ENCODE assay signal across 9 cellular contexts in the genomic region with DNA sequence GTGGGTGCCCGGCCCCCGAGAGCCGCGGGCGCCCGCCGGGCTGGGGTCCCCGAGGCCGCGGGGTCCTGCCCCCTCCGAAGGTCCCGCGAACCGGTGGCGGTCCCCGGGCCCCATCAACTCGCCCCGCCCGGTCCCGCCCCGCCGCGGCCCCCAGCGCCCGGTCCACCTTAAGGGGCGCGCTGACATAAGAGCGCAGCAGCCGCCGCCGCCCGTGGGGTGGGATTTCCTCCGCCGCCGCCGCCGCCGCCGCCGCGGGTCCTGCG. TPM values are rescaled to one million over a fixed set of nuclear protein-coding genes. Genes with fewer than 3 reads are reported as not detected.
DNase-seq lines count a peak whose midpoint lies in the region; ATAC-seq, FAIRE-seq and TF ChIP-seq lines count a peak whose summit lies in the region.
"Had no signal": no experiment of that assay in that cellular context is flagged by ENCODE, and none has a peak within 500 bp of the region (broad histone marks: within the 10 kb centered on the region; RNA-seq: fewer than 3 reads in every experiment).

A gene with protein sequence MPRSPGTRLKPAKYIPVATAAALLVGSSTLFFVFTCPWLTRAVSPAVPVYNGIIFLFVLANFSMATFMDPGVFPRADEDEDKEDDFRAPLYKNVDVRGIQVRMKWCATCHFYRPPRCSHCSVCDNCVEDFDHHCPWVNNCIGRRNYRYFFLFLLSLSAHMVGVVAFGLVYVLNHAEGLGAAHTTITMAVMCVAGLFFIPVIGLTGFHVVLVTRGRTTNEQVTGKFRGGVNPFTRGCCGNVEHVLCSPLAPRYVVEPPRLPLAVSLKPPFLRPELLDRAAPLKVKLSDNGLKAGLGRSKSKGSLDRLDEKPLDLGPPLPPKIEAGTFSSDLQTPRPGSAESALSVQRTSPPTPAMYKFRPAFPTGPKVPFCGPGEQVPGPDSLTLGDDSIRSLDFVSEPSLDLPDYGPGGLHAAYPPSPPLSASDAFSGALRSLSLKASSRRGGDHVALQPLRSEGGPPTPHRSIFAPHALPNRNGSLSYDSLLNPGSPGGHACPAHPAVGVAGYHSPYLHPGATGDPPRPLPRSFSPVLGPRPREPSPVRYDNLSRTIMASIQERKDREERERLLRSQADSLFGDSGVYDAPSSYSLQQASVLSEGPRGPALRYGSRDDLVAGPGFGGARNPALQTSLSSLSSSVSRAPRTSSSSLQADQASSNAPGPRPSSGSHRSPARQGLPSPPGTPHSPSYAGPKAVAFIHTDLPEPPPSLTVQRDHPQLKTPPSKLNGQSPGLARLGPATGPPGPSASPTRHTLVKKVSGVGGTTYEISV (plus strand): TSS at position 212 of the 263 bp plus-strand sequence. CDS start 144 bp downstream, outside the sequence.

- TF ChIP-seq POLR2A in prostate gland (IDR thresholded peaks at IDR 0.05), result no peak

- H3K36me3 ChIP-seq in cardiac muscle cell, result peaks cover 11% of the 10 kb centered on the region
- H3K36me3 ChIP-seq in prostate gland, result no peaks in the 10 kb centered on the region

- no peaks in the 10 kb centered on the region for H3K27me3 Mint-ChIP-seq in activated CD4-positive, alpha-beta T cell treated with anti-CD3 and anti-CD28 coated beads for 36 hours
- no peaks in the 10 kb centered on the region for H3K27me3 Mint-ChIP-seq in activated naive CD4-positive, alpha-beta T cell treated with anti-CD3 and anti-CD28 coated beads, Interleukin-2, amount 10 ng/mL, durations not matched to agents 7 days and 5 days

- H3K4me3 ChIP-seq in LNCaP clone FGC (ENCODE audit: low read depth, low read length) (peak within 1 kb of the TSS; percentile 77), cardiac muscle cell (peak within 1 kb of the TSS; percentile 98), prostate gland (peak within 1 kb of the TSS; percentile 82 to 99)

- H3K27ac ChIP-seq in cardiac muscle cell (peak within 1 kb of the TSS; percentile 91), prostate gland (peak within 1 kb of the TSS; percentile 79 to 90)

- peaks cover 35% of the 10 kb centered on the region for H3K4me1 Mint-ChIP-seq in activated CD4-positive, alpha-beta T cell treated with anti-CD3 and anti-CD28 coated beads for 36 hours
- peaks cover 27% of the 10 kb centered on the region for H3K4me1 Mint-ChIP-seq in activated naive CD4-positive, alpha-beta T cell treated with anti-CD3 and anti-CD28 coated beads, Interleukin-2, amount 10 ng/mL, durations not matched to agents 7 days and 5 days

- no peaks in the 10 kb centered on the region for H3K9me3 Mint-ChIP-seq in activated CD4-positive, alpha-beta T cell treated with anti-CD3 and anti-CD28 coated beads for 36 hours (ENCODE audit: low read depth)
- H3K9me3 Mint-ChIP-seq in activated naive CD4-positive, alpha-beta T cell treated with anti-CD3 and anti-CD28 coated beads, Interleukin-2, amount 10 ng/mL, durations not matched to agents 7 days and 5 days, result no peaks in the 10 kb centered on the region

- H3K4me3 Mint-ChIP-seq in activated CD4-positive, alpha-beta T cell treated with anti-CD3 and anti-CD28 coated beads for 36 hours, result peak within 1 kb of the TSS; percentile 71
- H3K4me3 Mint-ChIP-seq in activated naive CD4-positive, alpha-beta T cell treated with anti-CD3 and anti-CD28 coated beads, Interleukin-2, amount 10 ng/mL, durations not matched to agents 7 days and 5 days, result peak within 1 kb of the TSS; percentile 69

- 0% methylated on average over 15 of the region's 42 CpGs for WGBS in prostate gland

- ATAC-seq in activated CD4-positive, alpha-beta T cell treated with anti-CD3 and anti-CD28 coated beads for 36 hours, result peak; percentile 40
- ATAC-seq in HG03159 (IDR thresholded peaks at IDR 0.05; ENCODE audit: unreplicated experiment), result no peak

- H3K9me3 ChIP-seq in cardiac muscle cell (ENCODE audit: low read depth) (no peaks in the 10 kb centered on the region), prostate gland (no peaks in the 10 kb centered on the region)

- peak within 1 kb of the TSS; percentile 19 for H3K27ac Mint-ChIP-seq in activated CD4-positive, alpha-beta T cell treated with anti-CD3 and anti-CD28 coated beads for 36 hours
- peak within 1 kb of the TSS; percentile 60 for H3K27ac Mint-ChIP-seq in activated naive CD4-positive, alpha-beta T cell treated with anti-CD3 and anti-CD28 coated beads, Interleukin-2, amount 10 ng/mL, durations not matched to agents 7 days and 5 days

- H3K4me1 ChIP-seq in cardiac muscle cell (ENCODE audit: low read depth), result peaks cover 18% of the 10 kb centered on the region
- peaks cover 9% of the 10 kb centered on the region for H3K4me1 ChIP-seq in prostate gland (replicated peaks)

- H3K36me3 Mint-ChIP-seq in activated CD4-positive, alpha-beta T cell treated with anti-CD3 and anti-CD28 coated beads for 36 hours (ENCODE audit: low read depth), result peaks cover 16% of the 10 kb centered on the region
- peaks cover 7% of the 10 kb centered on the region for H3K36me3 Mint-ChIP-seq in activated naive CD4-positive, alpha-beta T cell treated with anti-CD3 and anti-CD28 coated beads, Interleukin-2, amount 10 ng/mL, durations not matched to agents 7 days and 5 days

- FAIRE-seq in D721Med (lab: Jason Lieb, UNC), result no peak
- FAIRE-seq: G401.6 had no signal

- DNase-seq in activated CD4-positive, alpha-beta T cell treated with anti-CD3 and anti-CD28 coated beads for 36 hours, result peak; percentile 63
- no peak for DNase-seq in activated CD4-positive, alpha-beta T cell treated with anti-CD3 and anti-CD28 coated beads for 1 hour
- DNase-seq in LNCaP clone FGC (ENCODE audit: low read depth) (no peak), cardiac muscle cell (ENCODE audit: low read depth in 1 of 2, low spot score in 1 of 2) (peak; percentile 36 to 64), prostate gland (ENCODE audit: low spot score) (no peak), D721Med (ENCODE audit: insufficient read length, low spot score) (no peak)
- DNase-seq in activated naive CD4-positive, alpha-beta T cell treated with anti-CD3 and anti-CD28 coated beads, Interleukin-2, amount 10 ng/mL, durations not matched to agents 7 days and 5 days, result peak; percentile 61

- POLR2A ChIA-PET in activated CD4-positive, alpha-beta T cell treated with anti-CD3 and anti-CD28 coated beads for 36 hours (lab: Charles Lee), result interaction anchor here (3.4 kb wide), 1 partner anchor 13 kb away, joined by 26 read pairs; a partner anchor contains a TSS

- intact Hi-C loops in activated CD4-positive, alpha-beta T cell treated with anti-CD3 and anti-CD28 coated beads for 36 hours (cut with DNase I, micrococcal nuclease), result loop anchor here (1.0 to 5.0 kb wide), 7 partner anchors 14 to 277 kb away; a partner anchor contains a TSS
- intact Hi-C loops in prostate gland (cut with DNase I), result loop anchor here (5.0 kb wide), 1 partner anchor 49 kb away; a partner anchor contains a TSS

- CTCF ChIA-PET in activated CD4-positive, alpha-beta T cell treated with anti-CD3 and anti-CD28 coated beads for 36 hours (lab: Charles Lee), result no interaction called here
- CTCF ChIA-PET in activated naive CD4-positive, alpha-beta T cell treated with anti-CD3 and anti-CD28 coated beads, Interleukin-2, amount 10 ng/mL, durations not matched to agents 7 days and 5 days (lab: Charles Lee), result no interaction called here

- TF ChIP-seq CTCF in LNCaP clone FGC (IDR thresholded peaks at IDR 0.05; ENCODE audit: control insufficient read depth, extremely low read depth, insufficient read depth) (no peak), cardiac muscle cell (IDR thresholded peaks at IDR 0.05; ENCODE audit: low read depth, low read length) (no peak), prostate gland (IDR thresholded peaks at IDR 0.05) (no peak), D721Med (IDR thresholded peaks at IDR 0.05; ENCODE audit: insufficient read depth, missing control alignments) (no peak)

- H3K27me3 ChIP-seq in cardiac muscle cell (no peaks in the 10 kb centered on the region), prostate gland (replicated peaks; ENCODE audit: insufficient read depth) (no peaks in the 10 kb centered on the region)

RNA-seq across cellular contexts. Expression of the gene that starts here (rescaled TPM):
- 10 to 100 TPM; 47.7 to 49.8 TPM for total RNA-seq in activated CD4-positive, alpha-beta T cell treated with anti-CD3 and anti-CD28 coated beads for 36 hours
- 30.3 and 35.8 TPM in 2 replicates for total RNA-seq in cardiac muscle cell
- 43.8 and 53.4 TPM in 2 replicates for polyA plus RNA-seq in cardiac muscle cell
- total RNA-seq in prostate gland, result 10 to 100 TPM; 14.1 to 36.6 TPM

Comparison
In these comparisons a context has a peak if more than half of its experiments do, and no peak if none do; other contexts are left out.
1. DNase-seq: peak in activated CD4-positive, alpha-beta T cell treated with anti-CD3 and anti-CD28 coated beads for 36 hours (single experiment), activated naive CD4-positive, alpha-beta T cell treated with anti-CD3 and anti-CD28 coated beads, Interleukin-2, amount 10 ng/mL, durations not matched to agents 7 days and 5 days (single experiment) and cardiac muscle cell (2 of 2); none in activated CD4-positive, alpha-beta T cell treated with anti-CD3 and anti-CD28 coated beads for 1 hour (single experiment), LNCaP clone FGC (single experiment), prostate gland (single experiment) and D721Med (single experiment).
2. Peak in every context shown above with its lines, with median percentiles within 50 percentile points of each other: H3K4me3 ChIP-seq.